Comparison of ENCODE assay signal across 20 cellular contexts in genomic region chr2:233359823-233360222, GRCh38. TPM values are rescaled to one million over a fixed set of nuclear protein-coding genes. Genes with fewer than 3 reads are reported as not detected.
DNase-seq lines count a peak whose midpoint lies in the region; ATAC-seq and TF ChIP-seq lines count a peak whose summit lies in the region.
"Had no signal": no experiment of that assay in that cellular context is flagged by ENCODE, and none has a peak within 500 bp of the region (broad histone marks: within the 10 kb centered on the region; RNA-seq: fewer than 3 reads in every experiment).

No MANE protein-coding gene starts in this region.

- H3K36me3 Mint-ChIP-seq in stimulated activated naive CD8-positive, alpha-beta T cell treated with anti-CD3 and anti-CD28 coated beads, Interleukin-15, Interleukin-2, amounts not matched to agents 100 ng/mL and 50 ng/mL, for 24 hours (ENCODE audit: low read depth): peaks cover 82% of the 10 kb centered on the region
- H3K36me3 Mint-ChIP-seq in activated T-helper 17 cell treated with anti-CD3 and anti-CD28 coated beads, Interleukin-2, amount 50 U/mL, for 72 hours (ENCODE audit: low read depth): peaks cover 34% of the 10 kb centered on the region
- H3K36me3 Mint-ChIP-seq in MCF 10A (ENCODE audit: insufficient read depth, unreplicated experiment) (peaks cover 24% of the 10 kb centered on the region), progenitor cell of endocrine pancreas (ENCODE audit: insufficient read depth) (peaks cover 3% of the 10 kb centered on the region)

- no peak for TF ChIP-seq CTCF in MCF 10A (IDR thresholded peaks at IDR 0.05; ENCODE audit: unreplicated experiment)
- no peak for TF ChIP-seq CTCF in progenitor cell of endocrine pancreas (IDR thresholded peaks at IDR 0.05; ENCODE audit: unreplicated experiment)

- ATAC-seq in stimulated activated naive CD8-positive, alpha-beta T cell treated with anti-CD3 and anti-CD28 coated beads, Interleukin-15, Interleukin-2, amounts not matched to agents 100 U/mL and 50 U/mL, for 24 hours: no peak
- ATAC-seq in activated T-helper 17 cell treated with anti-CD3 and anti-CD28 coated beads, Interleukin-2, amount 50 U/mL, for 72 hours (replicated peaks): no peak

- no peaks in the 10 kb centered on the region for H3K9me3 Mint-ChIP-seq in stimulated activated naive CD8-positive, alpha-beta T cell treated with anti-CD3 and anti-CD28 coated beads, Interleukin-15, Interleukin-2, amounts not matched to agents 100 ng/mL and 50 ng/mL, for 24 hours
- H3K9me3 Mint-ChIP-seq in activated T-helper 17 cell treated with anti-CD3 and anti-CD28 coated beads, Interleukin-2, amount 50 U/mL, for 72 hours: peaks cover 3% of the 10 kb centered on the region
- H3K9me3 Mint-ChIP-seq in MCF 10A (ENCODE audit: unreplicated experiment) (no peaks in the 10 kb centered on the region), progenitor cell of endocrine pancreas (ENCODE audit: low read depth) (no peaks in the 10 kb centered on the region)

- no peak for DNase-seq in stimulated activated naive CD8-positive, alpha-beta T cell treated with anti-CD3 and anti-CD28 coated beads, Interleukin-15, Interleukin-2, amounts not matched to agents 100 U/mL and 50 U/mL, for 24 hours
- DNase-seq in mesenteric fat pad (ENCODE audit: low spot score): peak; percentile 35
- no peak for DNase-seq in MCF 10A (ENCODE audit: unreplicated experiment)
- no peak for DNase-seq in progenitor cell of endocrine pancreas (ENCODE audit: low spot score, unreplicated experiment)
- no peak for DNase-seq in MV-4-11 (lab: John Stamatoyannopoulos, UW)
- DNase-seq in activated CD4-positive, alpha-beta T cell treated with anti-CD3 and anti-CD28 coated beads for 4 hours: no peak
- DNase-seq: activated CD4-positive, alpha-beta T cell treated with anti-CD3 and anti-CD28 coated beads for 1 hour; activated CD8-positive, alpha-beta memory T cell treated with anti-CD3 and anti-CD28 coated beads for 24 hours; brain microvascular endothelial cell; GF-D8; mesenchymal stem cell; NCI-H1436; NCI-H2171; NCI-H526 treated with DMSO at 0.1 percent for 48 hours; sigmoid colon; stimulated activated CD8-positive, alpha-beta memory T cell treated with anti-CD3 and anti-CD28 coated beads, Interleukin-4, amount 100 ng/mL, for 48 hours had no signal

- POLR2A ChIA-PET in MCF 10A (lab: Yijun Ruan, JAX): interaction anchor here (1.0 kb wide), 1 partner anchor 23 kb away, joined by 3 read pairs; no protein-coding TSS in a partner anchor

- BruUV-seq in MCF 10A (replicated peaks; lab: Mats Ljungman, UMichigan): no TSS peak

- H3K27me3 Mint-ChIP-seq in stimulated activated naive CD8-positive, alpha-beta T cell treated with anti-CD3 and anti-CD28 coated beads, Interleukin-15, Interleukin-2, amounts not matched to agents 100 ng/mL and 50 ng/mL, for 24 hours: no peaks in the 10 kb centered on the region
- H3K27me3 Mint-ChIP-seq in activated T-helper 17 cell treated with anti-CD3 and anti-CD28 coated beads, Interleukin-2, amount 50 U/mL, for 72 hours: no peaks in the 10 kb centered on the region
- H3K27me3 Mint-ChIP-seq in MCF 10A (ENCODE audit: insufficient read depth, unreplicated experiment) (no peaks in the 10 kb centered on the region), progenitor cell of endocrine pancreas (peaks cover 12% of the 10 kb centered on the region)

- intact Hi-C loops in MCF 10A (cut with micrococcal nuclease): no loop called here

- CTCF ChIA-PET in MCF 10A (lab: Yijun Ruan, JAX): interaction anchor here (1.2 kb wide), 1 partner anchor 9 kb away, joined by 7 read pairs; no protein-coding TSS in a partner anchor

- peaks cover 79% of the 10 kb centered on the region for H3K4me1 Mint-ChIP-seq in stimulated activated naive CD8-positive, alpha-beta T cell treated with anti-CD3 and anti-CD28 coated beads, Interleukin-15, Interleukin-2, amounts not matched to agents 100 ng/mL and 50 ng/mL, for 24 hours (ENCODE audit: low read depth)
- peaks cover 33% of the 10 kb centered on the region for H3K4me1 Mint-ChIP-seq in activated T-helper 17 cell treated with anti-CD3 and anti-CD28 coated beads, Interleukin-2, amount 50 U/mL, for 72 hours
- H3K4me1 Mint-ChIP-seq in MCF 10A (ENCODE audit: insufficient read depth, unreplicated experiment) (peaks cover 27% of the 10 kb centered on the region), progenitor cell of endocrine pancreas (ENCODE audit: low read depth) (peaks cover 21% of the 10 kb centered on the region)

- peak overlapping the region; percentile 9 for H3K4me3 Mint-ChIP-seq in stimulated activated naive CD8-positive, alpha-beta T cell treated with anti-CD3 and anti-CD28 coated beads, Interleukin-15, Interleukin-2, amounts not matched to agents 100 ng/mL and 50 ng/mL, for 24 hours
- no peak overlapping the region for H3K4me3 Mint-ChIP-seq in activated T-helper 17 cell treated with anti-CD3 and anti-CD28 coated beads, Interleukin-2, amount 50 U/mL, for 72 hours
- H3K4me3 Mint-ChIP-seq in MCF 10A (ENCODE audit: unreplicated experiment) (no peak overlapping the region), progenitor cell of endocrine pancreas (ENCODE audit: low read depth) (no peak overlapping the region)

- H3K27ac Mint-ChIP-seq in stimulated activated naive CD8-positive, alpha-beta T cell treated with anti-CD3 and anti-CD28 coated beads, Interleukin-15, Interleukin-2, amounts not matched to agents 100 ng/mL and 50 ng/mL, for 24 hours: peak overlapping the region; percentile 36
- peak overlapping the region; percentile 2 for H3K27ac Mint-ChIP-seq in activated T-helper 17 cell treated with anti-CD3 and anti-CD28 coated beads, Interleukin-2, amount 50 U/mL, for 72 hours
- H3K27ac Mint-ChIP-seq in MCF 10A (ENCODE audit: low read depth, unreplicated experiment): no peak overlapping the region
- no peak overlapping the region for H3K27ac Mint-ChIP-seq in progenitor cell of endocrine pancreas

RNA-seq across cellular contexts. Expression of gene DGKD, which starts 5.5 kb away (rescaled TPM):
- total RNA-seq in activated T-helper 17 cell treated with anti-CD3 and anti-CD28 coated beads, Interleukin-2, amount 50 U/mL, for 72 hours: 10 to 100 TPM; 34.6 to 59.6 TPM
- total RNA-seq in mesenteric fat pad: 67.2 TPM
- total RNA-seq in MCF 10A (2022): 55.7 and 59.1 TPM in 2 replicates
- total RNA-seq in progenitor cell of endocrine pancreas: 49.5 and 55.1 TPM in 2 replicates

RNA-seq across cellular contexts. Expression of gene SAG, which starts 52.2 kb away (rescaled TPM):
- 1 to 10 TPM in 1 of 2 donors, under 1 TPM in 1; 0.04 to 1.7 TPM for total RNA-seq in activated T-helper 17 cell treated with anti-CD3 and anti-CD28 coated beads, Interleukin-2, amount 50 U/mL, for 72 hours
- total RNA-seq in mesenteric fat pad (not detected), MCF 10A (2022) (not detected in 2 replicates), progenitor cell of endocrine pancreas (not detected in 2 replicates)
- total RNA-seq: fibroblast of lung, glomerular endothelial cell, sigmoid colon had no signal

Comparison
In these comparisons a context has a peak if more than half of its experiments do, and no peak if none do; other contexts are left out.
1. H3K27ac Mint-ChIP-seq: peak in stimulated activated naive CD8-positive, alpha-beta T cell treated with anti-CD3 and anti-CD28 coated beads, Interleukin-15, Interleukin-2, amounts not matched to agents 100 ng/mL and 50 ng/mL, for 24 hours (single experiment) and activated T-helper 17 cell treated with anti-CD3 and anti-CD28 coated beads, Interleukin-2, amount 50 U/mL, for 72 hours (single experiment); none in MCF 10A (single experiment) and progenitor cell of endocrine pancreas (single experiment).